In the genomic region with DNA sequence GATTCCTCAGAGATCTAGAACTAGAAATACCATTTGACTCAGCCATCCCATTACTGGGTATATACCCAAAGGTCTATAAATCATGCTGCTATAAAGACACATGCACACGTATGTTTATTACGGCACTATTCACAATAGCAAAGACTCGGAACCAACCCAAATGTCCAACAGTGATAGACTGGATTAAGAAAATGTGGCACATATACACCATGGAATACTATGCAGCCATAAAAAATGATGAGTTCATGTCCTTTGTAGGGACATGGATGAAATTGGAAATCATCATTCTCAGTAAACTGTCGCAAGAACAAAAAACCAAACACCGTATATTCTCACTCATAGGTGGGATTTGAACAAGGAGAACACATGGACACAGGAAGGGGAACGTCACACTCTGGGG, we compare ENCODE assay signal across 1 cellular context. TPM values are rescaled to one million over a fixed set of nuclear protein-coding genes. Genes with fewer than 3 reads are reported as not detected.
"Had no signal": no experiment of that assay in that cellular context is flagged by ENCODE, and none has a peak within 500 bp of the region (broad histone marks: within the 10 kb centered on the region; RNA-seq: fewer than 3 reads in every experiment).

No MANE protein-coding gene starts in this region.

RNA-seq across cellular contexts. Expression of a gene that starts 57.3 kb away (rescaled TPM):
- total RNA-seq: Right ventricle myocardium superior had no signal
